In genomic region chr3:151383956-151384355, GRCh38 we compare ENCODE assay signal across 10 cellular contexts. TPM values are rescaled to one million over a fixed set of nuclear protein-coding genes. Genes with fewer than 3 reads are reported as not detected.
DNase-seq lines count a peak whose midpoint lies in the region; ATAC-seq, FAIRE-seq and TF ChIP-seq lines count a peak whose summit lies in the region.
"Had no signal": no experiment of that assay in that cellular context is flagged by ENCODE, and none has a peak within 500 bp of the region (broad histone marks: within the 10 kb centered on the region; RNA-seq: fewer than 3 reads in every experiment).

No MANE protein-coding gene starts in this region.

- H3K9me3 ChIP-seq in keratinocyte (ENCODE audit: control insufficient read depth, low read depth, low read length) = no peaks in the 10 kb centered on the region

- H3K4me3 ChIP-seq in keratinocyte (ENCODE audit: control insufficient read depth in 2 of 3, extremely low read depth in 1 of 3, insufficient read depth in 2 of 3, low read depth in 1 of 3, low read length in 3 of 3) = no peak overlapping the region

- H3K36me3 ChIP-seq in keratinocyte (ENCODE audit: control insufficient read depth in 2 of 2, extremely low read depth in 1 of 2, insufficient read depth in 2 of 2, low read length in 2 of 2) = no peaks in the 10 kb centered on the region

- no peaks in the 10 kb centered on the region for H4K20me1 ChIP-seq in keratinocyte (ENCODE audit: control insufficient read depth, extremely low read depth, insufficient read depth, low read length)

- TF ChIP-seq CTCF in GM10266 (IDR thresholded peaks at IDR 0.05; ENCODE audit: control insufficient read depth, insufficient read depth, low read depth, missing control alignments) = no peak
- TF ChIP-seq CTCF in keratinocyte (optimal IDR thresholded peaks at IDR 0.05 in 1 of 3, IDR thresholded peaks at IDR 0.05 in 1 of 3, conservative IDR thresholded peaks at IDR 0.05 in 1 of 3; ENCODE audit: extremely low read depth in 1 of 3, insufficient read depth in 2 of 3, low read length in 3 of 3) = no peak

- dilution Hi-C loops in keratinocyte (cut with MboI; ENCODE audit: extremely low pct_ligation_motif_present, low sequenced_read_pairs) = no loop called here

- H3K27ac ChIP-seq in keratinocyte (ENCODE audit: control insufficient read depth, insufficient read depth, low read length) = no peak overlapping the region

- H2AFZ ChIP-seq in keratinocyte (ENCODE audit: control insufficient read depth, low read length) = peak overlapping the region; percentile 62

- H3K9me1 ChIP-seq in keratinocyte (ENCODE audit: control insufficient read depth, extremely low read depth, insufficient read depth, low read length) = no peaks in the 10 kb centered on the region

- H3K79me2 ChIP-seq in keratinocyte (ENCODE audit: control insufficient read depth, insufficient read depth, low read length) = no peaks in the 10 kb centered on the region

- no peak for FAIRE-seq in keratinocyte (lab: Jason Lieb, UNC)

- ATAC-seq in GM21390 (IDR thresholded peaks at IDR 0.05; ENCODE audit: unreplicated experiment) (peak; percentile 46), HG03439 (IDR thresholded peaks at IDR 0.05; ENCODE audit: unreplicated experiment) (peak; percentile 39), esophagus mucosa (no peak)

- DNase-seq in GM10266 (ENCODE audit: extremely low spot score) = peak; percentile 21
- DNase-seq in keratinocyte (ENCODE audit: low read depth, low spot score) = no peak
- no peak for DNase-seq in nucleus accumbens (lab: John Stamatoyannopoulos, UW)
- DNase-seq in DMS153 (lab: John Stamatoyannopoulos, UW) = no peak
- no peak for DNase-seq in GOT3 (lab: John Stamatoyannopoulos, UW)
- DNase-seq: SHP77 treated with DMSO at 0.1 percent for 48 hours had no signal

- no peaks in the 10 kb centered on the region for H3K4me1 ChIP-seq in keratinocyte (ENCODE audit: control insufficient read depth, extremely low read depth, insufficient read depth, low read length)

- H3K9ac ChIP-seq in keratinocyte (ENCODE audit: control insufficient read depth, extremely low read depth, insufficient read depth, low read length) = no peak overlapping the region

- H3K27me3 ChIP-seq in keratinocyte (ENCODE audit: control insufficient read depth, extremely low read depth, insufficient read depth, low read length) = no peaks in the 10 kb centered on the region

- no peak overlapping the region for H3K4me2 ChIP-seq in keratinocyte (ENCODE audit: control insufficient read depth, extremely low read depth, insufficient read depth, low read depth, low read length)

RNA-seq across cellular contexts. Expression of gene P2RY12, which starts 0.6 kb away (rescaled TPM):
- polyA plus RNA-seq in keratinocyte = not detected in 3 replicates
- not detected for polyA plus RNA-seq in keratinocyte (2011; ENCODE audit: low read depth)
- polyA plus RNA-seq in keratinocyte (2011; cell fraction: cytosol; rRNA removed) = not detected in 2 replicates
- not detected in 2 replicates for polyA plus RNA-seq in keratinocyte (2011; cell fraction: nucleus; rRNA removed)
- not detected in 2 replicates for polyA plus RNA-seq in keratinocyte (2012; ENCODE audit: low replicate concordance)
- polyA minus RNA-seq in keratinocyte = not detected in 3 replicates
- polyA minus RNA-seq in keratinocyte (2011; cell fraction: cytosol; rRNA and poly(A)+ RNA removed) = not detected
- not detected in 2 replicates for polyA minus RNA-seq in keratinocyte (2011; cell fraction: nucleus; rRNA and poly(A)+ RNA removed)
- total RNA-seq in esophagus mucosa = not detected
- total RNA-seq: pulmonary artery endothelial cell had no signal

RNA-seq across cellular contexts. Expression of gene P2RY13, which starts 54.6 kb away (rescaled TPM):
- not detected in 3 replicates for polyA plus RNA-seq in keratinocyte
- not detected for polyA plus RNA-seq in keratinocyte (2011; ENCODE audit: low read depth)
- not detected in 2 replicates for polyA plus RNA-seq in keratinocyte (2011; cell fraction: cytosol; rRNA removed)
- not detected in 2 replicates for polyA plus RNA-seq in keratinocyte (2011; cell fraction: nucleus; rRNA removed)
- not detected in 2 replicates for polyA plus RNA-seq in keratinocyte (2012; ENCODE audit: low replicate concordance)
- polyA minus RNA-seq in keratinocyte = not detected in 3 replicates
- polyA minus RNA-seq in keratinocyte (2011; cell fraction: cytosol; rRNA and poly(A)+ RNA removed) = not detected
- polyA minus RNA-seq in keratinocyte (2011; cell fraction: nucleus; rRNA and poly(A)+ RNA removed) = not detected in 2 replicates
- total RNA-seq in esophagus mucosa = 0.28 TPM
- total RNA-seq: pulmonary artery endothelial cell had no signal
